ENCODE assay signal across 1 cellular context in genomic region chr5:177444106-177445051, GRCh38.
A peak's percentile ranks its signal among the peaks of the same experiment; 100 is the strongest.
TF ChIP-seq lines count a peak whose summit lies in the region.

No MANE protein-coding gene starts in this region.

TF ChIP-seq in HEK293, 187 proteins besides CTCF, POLR2A, EP300 and RAD21 (continued from another document):
- TF ChIP-seq REPIN1 (tag by site-specific recombination; IDR thresholded peaks at IDR 0.05; ENCODE audit: low read depth) (no peak), ZNF776 (tag by site-specific recombination; IDR thresholded peaks at IDR 0.05; ENCODE audit: borderline replicate concordance) (no peak), ZNF114 (tag by site-specific recombination; IDR thresholded peaks at IDR 0.05) (no peak), ZBTB8A (tag by site-specific recombination; IDR thresholded peaks at IDR 0.05) (no peak), ZNF654 (tag by site-specific recombination; IDR thresholded peaks at IDR 0.05; ENCODE audit: low read depth) (no peak), MZF1 (tag by site-specific recombination; IDR thresholded peaks at IDR 0.05; ENCODE audit: borderline replicate concordance) (no peak), ZNF280D (tag by site-specific recombination; IDR thresholded peaks at IDR 0.05) (no peak), PRDM10 (tag by site-specific recombination; IDR thresholded peaks at IDR 0.05) (peak; percentile 90), ZNF138 (tag by site-specific recombination; IDR thresholded peaks at IDR 0.05; ENCODE audit: borderline replicate concordance) (no peak)
TF ChIP-seq in HEK293: peak in this region for 8.
